ENCODE assay signal across 8 cellular contexts in genomic region chr1:86913399-86913895, GRCh38. TPM values are rescaled to one million over a fixed set of nuclear protein-coding genes. Genes with fewer than 3 reads are reported as not detected.
DNase-seq lines count a peak whose midpoint lies in the region; ATAC-seq and TF ChIP-seq lines count a peak whose summit lies in the region.

No MANE protein-coding gene starts in this region.

- TF ChIP-seq CTCF in RWPE1 (conservative IDR thresholded peaks at IDR 0.05; ENCODE audit: low read depth) (no peak), left lung (IDR thresholded peaks at IDR 0.05) (no peak)

- H3K9me3 ChIP-seq in left lung, result no peaks in the 10 kb centered on the region

- H3K27me3 ChIP-seq in left lung, result no peaks in the 10 kb centered on the region

- POLR2A ChIA-PET in RWPE1 (lab: Yijun Ruan, JAX; ENCODE audit: low non-redundant PET), result no interaction called here

- peak overlapping the region; percentile 64 to 91 for H3K4me3 ChIP-seq in left lung

- DNase-seq in NCI-H1436 (lab: John Stamatoyannopoulos, UW) (peak; percentile 20), NCI-H1436 treated with DMSO at 0.1 percent for 48 hours (lab: John Stamatoyannopoulos, UW) (no peak), RWPE1 (ENCODE audit: low spot score) (no peak), astrocyte of the hippocampus (ENCODE audit: low read depth, low spot score) (peak; percentile 51), left lung (no peak), DMS153 treated with DMSO at 0.1 percent for 48 hours (lab: John Stamatoyannopoulos, UW; ENCODE audit: unreplicated experiment) (no peak)
- peak; percentile 6 to 15 for DNase-seq in stimulated activated CD8-positive, alpha-beta memory T cell treated with anti-CD3 and anti-CD28 coated beads, Interleukin-7, amount 100 ng/mL, for 4 hours (ENCODE audit: low read depth in 2 of 2)

- peaks cover 7 to 36% of the 10 kb centered on the region in 2 donors for H3K4me1 ChIP-seq in left lung

- CTCF ChIA-PET in RWPE1 (lab: Yijun Ruan, JAX), result interaction anchor here (0.6 to 1.4 kb wide), 2 partner anchors 170 to 209 kb away, joined by 3 to 4 read pairs; partner anchors contain the start of gene SH3GLB1

- ATAC-seq in HG03095 (IDR thresholded peaks at IDR 0.05; ENCODE audit: unreplicated experiment), result peak; percentile 24
- ATAC-seq in left lung, result peak; percentile 9

- peaks cover 0 to 10% of the 10 kb centered on the region in 2 donors for H3K36me3 ChIP-seq in left lung

- H3K27ac ChIP-seq in RWPE1 (peak overlapping the region; percentile 83), left lung (peak overlapping the region; percentile 95)

- intact Hi-C loops in left lung (cut with DNase I), result loop anchor here in 1 of 2 donors (5.0 kb wide), 1 partner anchor 211 kb away; the partner anchor contains the start of gene SH3GLB1

RNA-seq across cellular contexts. Expression of gene SELENOF, which starts 0.5 kb away (rescaled TPM):
- total RNA-seq in left lung, result 100 to 1,000 TPM; 248 to 302 TPM

RNA-seq across cellular contexts. Expression of gene HS2ST1, which starts 1.0 kb away (rescaled TPM):
- 10 to 100 TPM; 22.5 to 25.9 TPM for total RNA-seq in left lung

Comparison
In these comparisons a context has a peak if more than half of its experiments do, and no peak if none do; other contexts are left out.
1. DNase-seq: peak in NCI-H1436 (single experiment), astrocyte of the hippocampus (single experiment) and stimulated activated CD8-positive, alpha-beta memory T cell treated with anti-CD3 and anti-CD28 coated beads, Interleukin-7, amount 100 ng/mL, for 4 hours (2 of 2); none in NCI-H1436 treated with DMSO at 0.1 percent for 48 hours (single experiment), RWPE1 (single experiment), left lung (0 of 2) and DMS153 treated with DMSO at 0.1 percent for 48 hours (single experiment).